ENCODE assay signal across 8 cellular contexts in genomic region chr3:127085576-127085975, GRCh38.
"Had no signal": no experiment of that assay in that cellular context is flagged by ENCODE, and none has a peak within 500 bp of the region (broad histone marks: within the 10 kb centered on the region; RNA-seq: fewer than 3 reads in every experiment).

No MANE protein-coding gene starts in this region.

- H2AFZ ChIP-seq: GM23248 had no signal

- FAIRE-seq: H54, K562 had no signal

- H3K4me3 ChIP-seq: GM23248, K562 had no signal

- ATAC-seq: K562 had no signal

- H3K9ac ChIP-seq: GM23248 had no signal

- H3K27ac ChIP-seq: GM23248 had no signal

- DNase-seq: GM23248, GOT3, H9, HCEC 1CT, IMR-90, KG1 had no signal
